ENCODE assay signal across 2 cellular contexts in the genomic region with DNA sequence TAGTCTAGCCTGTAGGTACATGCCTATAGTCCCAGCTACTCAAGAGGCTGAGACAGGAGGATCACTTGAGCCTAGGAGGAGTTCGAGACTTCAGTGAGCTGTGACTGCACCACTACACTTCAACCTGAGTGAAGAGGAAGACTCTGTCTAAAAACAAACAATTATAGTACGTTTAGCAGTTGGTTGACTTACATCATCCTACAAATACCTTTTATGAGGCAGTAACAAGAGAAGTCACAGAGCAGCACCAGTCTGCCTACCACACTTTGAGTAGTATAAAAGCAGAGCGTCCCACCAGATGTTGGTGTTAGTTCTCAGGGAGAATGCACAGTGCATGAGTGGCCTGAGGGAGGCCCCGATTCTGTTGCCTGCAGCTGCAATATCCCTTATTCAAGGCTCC.
TF ChIP-seq lines count a peak whose summit lies in the region.

No MANE protein-coding gene starts in this region.

TF ChIP-seq in HepG2, 621 proteins besides CTCF, POLR2A, EP300 and RAD21:
- TF ChIP-seq SSRP1 (CRISPR knock-in tag; IDR thresholded peaks at IDR 0.05) (no peak), AGO1 (IDR thresholded peaks at IDR 0.05; ENCODE audit: low read depth, low read length, poor library complexity, severe bottlenecking) (no peak), ZNF530 (CRISPR knock-in tag; IDR thresholded peaks at IDR 0.05; ENCODE audit: low read depth) (no peak), THAP8 (CRISPR knock-in tag; IDR thresholded peaks at IDR 0.05; ENCODE audit: borderline replicate concordance) (no peak), ZNF607 (CRISPR knock-in tag; IDR thresholded peaks at IDR 0.05; ENCODE audit: borderline replicate concordance) (no peak), RXRB (CRISPR knock-in tag; IDR thresholded peaks at IDR 0.05; ENCODE audit: borderline replicate concordance) (no peak), ZGPAT (CRISPR knock-in tag; IDR thresholded peaks at IDR 0.05) (no peak), GPBP1L1 (CRISPR knock-in tag; IDR thresholded peaks at IDR 0.05) (no peak)
- TF ChIP-seq, protein P1, sequence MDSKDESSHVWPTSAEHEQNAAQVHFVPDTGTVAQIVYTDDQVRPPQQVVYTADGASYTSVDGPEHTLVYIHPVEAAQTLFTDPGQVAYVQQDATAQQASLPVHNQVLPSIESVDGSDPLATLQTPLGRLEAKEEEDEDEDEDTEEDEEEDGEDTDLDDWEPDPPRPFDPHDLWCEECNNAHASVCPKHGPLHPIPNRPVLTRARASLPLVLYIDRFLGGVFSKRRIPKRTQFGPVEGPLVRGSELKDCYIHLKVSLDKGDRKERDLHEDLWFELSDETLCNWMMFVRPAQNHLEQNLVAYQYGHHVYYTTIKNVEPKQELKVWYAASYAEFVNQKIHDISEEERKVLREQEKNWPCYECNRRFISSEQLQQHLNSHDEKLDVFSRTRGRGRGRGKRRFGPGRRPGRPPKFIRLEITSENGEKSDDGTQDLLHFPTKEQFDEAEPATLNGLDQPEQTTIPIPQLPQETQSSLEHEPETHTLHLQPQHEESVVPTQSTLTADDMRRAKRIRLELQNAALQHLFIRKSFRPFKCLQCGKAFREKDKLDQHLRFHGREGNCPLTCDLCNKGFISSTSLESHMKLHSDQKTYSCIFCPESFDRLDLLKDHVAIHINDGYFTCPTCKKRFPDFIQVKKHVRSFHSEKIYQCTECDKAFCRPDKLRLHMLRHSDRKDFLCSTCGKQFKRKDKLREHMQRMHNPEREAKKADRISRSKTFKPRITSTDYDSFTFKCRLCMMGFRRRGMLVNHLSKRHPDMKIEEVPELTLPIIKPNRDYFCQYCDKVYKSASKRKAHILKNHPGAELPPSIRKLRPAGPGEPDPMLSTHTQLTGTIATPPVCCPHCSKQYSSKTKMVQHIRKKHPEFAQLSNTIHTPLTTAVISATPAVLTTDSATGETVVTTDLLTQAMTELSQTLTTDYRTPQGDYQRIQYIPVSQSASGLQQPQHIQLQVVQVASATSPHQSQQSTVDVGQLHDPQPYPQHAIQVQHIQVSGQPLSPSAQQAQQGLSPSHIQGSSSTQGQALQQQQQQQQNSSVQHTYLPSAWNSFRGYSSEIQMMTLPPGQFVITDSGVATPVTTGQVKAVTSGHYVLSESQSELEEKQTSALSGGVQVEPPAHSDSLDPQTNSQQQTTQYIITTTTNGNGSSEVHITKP (CRISPR knock-in tag; IDR thresholded peaks at IDR 0.05; ENCODE audit: low read depth), result no peak
- TF ChIP-seq, protein P2, sequence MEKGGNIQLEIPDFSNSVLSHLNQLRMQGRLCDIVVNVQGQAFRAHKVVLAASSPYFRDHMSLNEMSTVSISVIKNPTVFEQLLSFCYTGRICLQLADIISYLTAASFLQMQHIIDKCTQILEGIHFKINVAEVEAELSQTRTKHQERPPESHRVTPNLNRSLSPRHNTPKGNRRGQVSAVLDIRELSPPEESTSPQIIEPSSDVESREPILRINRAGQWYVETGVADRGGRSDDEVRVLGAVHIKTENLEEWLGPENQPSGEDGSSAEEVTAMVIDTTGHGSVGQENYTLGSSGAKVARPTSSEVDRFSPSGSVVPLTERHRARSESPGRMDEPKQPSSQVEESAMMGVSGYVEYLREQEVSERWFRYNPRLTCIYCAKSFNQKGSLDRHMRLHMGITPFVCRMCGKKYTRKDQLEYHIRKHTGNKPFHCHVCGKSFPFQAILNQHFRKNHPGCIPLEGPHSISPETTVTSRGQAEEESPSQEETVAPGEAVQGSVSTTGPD (CRISPR knock-in tag; IDR thresholded peaks at IDR 0.05), result no peak

TF ChIP-seq in WTC11, 78 proteins besides CTCF, POLR2A, EP300 and RAD21:
- no peak for TF ChIP-seq ZBTB21 (CRISPR knock-in tag; IDR thresholded peaks at IDR 0.05; ENCODE audit: borderline replicate concordance)
- no peak for TF ChIP-seq MYBL2 (CRISPR knock-in tag; IDR thresholded peaks at IDR 0.05)
- TF ChIP-seq RORB (CRISPR knock-in tag; IDR thresholded peaks at IDR 0.05), result no peak
- TF ChIP-seq HMGA2 (CRISPR knock-in tag; IDR thresholded peaks at IDR 0.05), result no peak
